ENCODE assay signal across 14 cellular contexts in the genomic region with DNA sequence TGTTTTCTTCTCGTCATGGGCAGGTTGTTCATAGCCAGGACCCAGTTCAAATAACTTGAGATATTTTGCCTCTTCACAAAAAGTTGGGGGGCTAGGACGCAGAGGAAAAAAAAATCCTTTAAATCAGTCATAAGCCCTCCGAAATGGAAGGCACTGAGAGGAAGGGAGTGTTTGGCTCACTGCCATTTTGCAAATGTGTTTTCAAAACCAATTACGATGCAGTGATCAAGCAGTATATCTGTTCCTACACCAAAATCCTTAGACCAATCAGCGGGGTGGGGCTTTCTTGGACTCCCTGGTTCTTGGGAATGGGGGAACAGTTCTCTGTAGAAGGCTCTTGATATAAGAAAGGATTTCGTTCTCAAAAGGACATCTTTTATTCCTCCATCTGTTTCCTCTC.
"Had no signal": no experiment of that assay in that cellular context is flagged by ENCODE, and none has a peak within 500 bp of the region (broad histone marks: within the 10 kb centered on the region; RNA-seq: fewer than 3 reads in every experiment).

No MANE protein-coding gene starts in this region.

- H3K36me3 ChIP-seq: esophagus muscularis mucosa, left lung, ovary, thoracic aorta had no signal

- H3K36me3 Mint-ChIP-seq: activated naive CD8-positive, alpha-beta T cell treated with anti-CD3 and anti-CD28 coated beads, Interleukin-2, amount 10 ng/mL, durations not matched to agents 7 days and 5 days had no signal

- H3K27ac Mint-ChIP-seq: activated CD8-positive, alpha-beta T cell treated with anti-CD3 and anti-CD28 coated beads for 36 hours; activated naive CD8-positive, alpha-beta T cell treated with anti-CD3 and anti-CD28 coated beads, Interleukin-2, amount 10 ng/mL, durations not matched to agents 7 days and 5 days; stimulated activated naive CD8-positive, alpha-beta T cell treated with anti-CD3 and anti-CD28 coated beads, Interleukin-15, amount 100 ng/mL, for 72 hours had no signal

- H3K27me3 Mint-ChIP-seq: activated CD8-positive, alpha-beta T cell treated with anti-CD3 and anti-CD28 coated beads for 36 hours; activated naive CD8-positive, alpha-beta T cell treated with anti-CD3 and anti-CD28 coated beads, Interleukin-2, amount 10 ng/mL, durations not matched to agents 7 days and 5 days had no signal

- DNase-seq: activated CD8-positive, alpha-beta memory T cell treated with anti-CD3 and anti-CD28 coated beads, Interleukin-2, amount 50 U/mL, for 48 hours; activated CD8-positive, alpha-beta T cell treated with anti-CD3 and anti-CD28 coated beads for 36 hours; activated naive CD8-positive, alpha-beta T cell treated with anti-CD3 and anti-CD28 coated beads, Interleukin-2, amount 10 ng/mL, durations not matched to agents 7 days and 5 days; aorta; foreskin keratinocyte; head of caudate nucleus; left lung; ovary; stimulated activated CD4-positive, alpha-beta T cell treated with anti-CD3 and anti-CD28 coated beads, Interleukin-15, amount 100 ng/mL, for 24 hours; stimulated activated CD4-positive, alpha-beta T cell treated with anti-CD3 and anti-CD28 coated beads, Interleukin-4, amount 100 ng/mL, for 24 hours; stimulated activated naive CD8-positive, alpha-beta T cell treated with anti-CD3 and anti-CD28 coated beads, Interleukin-15, amount 100 ng/mL, for 72 hours; T1000 had no signal

- ATAC-seq: activated CD8-positive, alpha-beta T cell treated with anti-CD3 and anti-CD28 coated beads for 36 hours; foreskin keratinocyte; left lung; stimulated activated naive CD8-positive, alpha-beta T cell treated with anti-CD3 and anti-CD28 coated beads, Interleukin-15, amount 100 ng/mL, for 72 hours had no signal

- H3K9me3 ChIP-seq: esophagus muscularis mucosa, left lung, ovary, thoracic aorta had no signal

- H3K9me3 Mint-ChIP-seq: activated CD8-positive, alpha-beta T cell treated with anti-CD3 and anti-CD28 coated beads for 36 hours; activated naive CD8-positive, alpha-beta T cell treated with anti-CD3 and anti-CD28 coated beads, Interleukin-2, amount 10 ng/mL, durations not matched to agents 7 days and 5 days; stimulated activated naive CD8-positive, alpha-beta T cell treated with anti-CD3 and anti-CD28 coated beads, Interleukin-15, amount 100 ng/mL, for 72 hours had no signal

- H3K27me3 ChIP-seq: esophagus muscularis mucosa, foreskin keratinocyte, left lung, ovary had no signal

- H3K4me3 Mint-ChIP-seq: activated CD8-positive, alpha-beta T cell treated with anti-CD3 and anti-CD28 coated beads for 36 hours; activated naive CD8-positive, alpha-beta T cell treated with anti-CD3 and anti-CD28 coated beads, Interleukin-2, amount 10 ng/mL, durations not matched to agents 7 days and 5 days; stimulated activated naive CD8-positive, alpha-beta T cell treated with anti-CD3 and anti-CD28 coated beads, Interleukin-15, amount 100 ng/mL, for 72 hours had no signal

- H3K4me3 ChIP-seq: esophagus muscularis mucosa, left lung, ovary, thoracic aorta had no signal
